7 cellular contexts compared by ENCODE assay signal in the genomic region with DNA sequence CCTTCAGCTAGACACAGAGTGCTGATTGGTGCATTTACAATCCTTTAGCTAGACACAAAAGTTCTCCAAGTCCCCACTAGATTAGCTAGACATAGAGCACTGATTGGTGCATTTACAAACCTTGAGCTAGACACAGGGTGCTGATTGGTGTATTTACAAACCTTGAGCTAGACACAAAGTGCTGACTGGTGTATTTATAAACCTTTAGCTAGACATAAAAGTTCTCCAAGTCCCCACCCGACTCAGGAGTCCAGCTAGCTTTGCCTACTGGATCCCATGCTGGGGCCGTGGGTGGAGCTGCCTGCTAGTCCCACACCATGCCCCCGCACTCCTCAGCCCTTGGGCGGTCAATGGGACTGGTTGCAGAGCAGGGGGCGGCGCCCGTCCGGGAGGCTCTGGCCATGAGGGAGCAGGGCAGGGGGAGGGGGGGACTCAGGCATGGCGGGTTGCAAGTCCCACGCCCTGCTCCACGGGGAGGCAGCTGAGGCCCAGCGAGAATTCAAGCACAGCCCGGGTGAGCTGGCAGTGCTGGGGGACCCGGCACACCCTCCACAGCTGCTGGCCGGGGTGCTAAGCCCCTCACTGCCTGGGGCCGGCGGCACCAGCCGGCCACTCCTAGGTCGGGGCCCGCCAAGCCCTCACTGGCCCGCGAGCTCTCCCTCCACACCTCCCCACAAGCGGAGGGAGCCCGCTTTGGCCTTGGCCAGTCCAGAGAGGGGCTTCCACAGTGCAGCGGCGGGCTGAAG. TPM values are rescaled to one million over a fixed set of nuclear protein-coding genes. Genes with fewer than 3 reads are reported as not detected.
A peak's percentile ranks its signal among the peaks of the same experiment; 100 is the strongest.
DNase-seq lines count a peak whose midpoint lies in the region; ATAC-seq and TF ChIP-seq lines count a peak whose summit lies in the region.
"Not testable (repeated sequence)": the region's sequence is repeated elsewhere in the genome, so short reads cannot be mapped to it uniquely, and the experiment has no call there.

No MANE protein-coding gene starts in this region.

- H3K9me3 Mint-ChIP-seq in activated naive CD8-positive, alpha-beta T cell treated with anti-CD3 and anti-CD28 coated beads, Interleukin-2, amount 50 U/mL, for 24 hours = not testable (repeated sequence)

- peaks cover 19 to 29% of the 10 kb centered on the region in 2 experiments for H3K4me1 ChIP-seq in HCT116 (ENCODE audit: control insufficient read depth in 1 of 2, insufficient read depth in 2 of 2, low read length in 2 of 2)
- H3K4me1 ChIP-seq in right cardiac atrium (ENCODE audit: control insufficient read depth, insufficient read depth, low read length); upper lobe of right lung: not testable (repeated sequence)

- WGBS in right cardiac atrium = 98% methylated on average over 26 of the region's 26 CpGs

- not testable (repeated sequence) for H3K9ac ChIP-seq in HCT116 (ENCODE audit: low read length)

- H3K36me3 ChIP-seq in HCT116 (ENCODE audit: control insufficient read depth in 1 of 2, insufficient read depth in 2 of 2, low read length in 2 of 2); upper lobe of right lung: not testable (repeated sequence)

- H3K27me3 Mint-ChIP-seq in activated naive CD8-positive, alpha-beta T cell treated with anti-CD3 and anti-CD28 coated beads, Interleukin-2, amount 50 U/mL, for 24 hours = not testable (repeated sequence)

- H3K27ac ChIP-seq in HCT116 (ENCODE audit: low read depth, low read length) = peak overlapping the region; percentile 8; the same call in 1 of the 2 replicates
- peak overlapping the region; percentile 66 for H3K27ac ChIP-seq in RWPE1
- H3K27ac ChIP-seq in right cardiac atrium (ENCODE audit: low read length); upper lobe of right lung: not testable (repeated sequence)

- not testable (repeated sequence) for BruUV-seq in HCT116 (replicated peaks; lab: Mats Ljungman, UMichigan)

- not testable (repeated sequence) for H3K4me3 Mint-ChIP-seq in activated naive CD8-positive, alpha-beta T cell treated with anti-CD3 and anti-CD28 coated beads, Interleukin-2, amount 50 U/mL, for 24 hours

- not testable (repeated sequence) for H4K20me1 ChIP-seq in HCT116 (ENCODE audit: insufficient read depth)

- peak overlapping the region; percentile 78 for H3K27ac Mint-ChIP-seq in activated naive CD8-positive, alpha-beta T cell treated with anti-CD3 and anti-CD28 coated beads, Interleukin-2, amount 50 U/mL, for 24 hours

- H3K9me3 ChIP-seq in HCT116 (ENCODE audit: control insufficient read depth in 1 of 2, insufficient read depth in 1 of 2, low read depth in 1 of 2, low read length in 2 of 2); right cardiac atrium (ENCODE audit: control insufficient read depth, low read length); upper lobe of right lung: not testable (repeated sequence)

- not testable (repeated sequence) for TF ChIP-seq CTCF in HCT116 (IDR thresholded peaks at IDR 0.05 in 2 of 3, conservative IDR thresholded peaks at IDR 0.05 in 1 of 3; ENCODE audit: borderline replicate concordance in 1 of 3, insufficient read depth in 1 of 3, low read depth in 2 of 3, low read length in 2 of 3); RWPE1 (conservative IDR thresholded peaks at IDR 0.05; ENCODE audit: low read depth); upper lobe of right lung (IDR thresholded peaks at IDR 0.05)

- not testable (repeated sequence) for TF ChIP-seq RAD21 in HCT116 (IDR thresholded peaks at IDR 0.05; ENCODE audit: low read depth)

- not testable (repeated sequence) for H3K4me3 ChIP-seq in HCT116 (replicated peaks in 1 of 2; ENCODE audit: low read depth in 1 of 2, low read length in 2 of 2); right cardiac atrium (ENCODE audit: low read length); upper lobe of right lung

- H3K36me3 Mint-ChIP-seq in activated naive CD8-positive, alpha-beta T cell treated with anti-CD3 and anti-CD28 coated beads, Interleukin-2, amount 50 U/mL, for 24 hours (ENCODE audit: low read depth) = peaks cover 39% of the 10 kb centered on the region

- peaks cover 77% of the 10 kb centered on the region for H3K79me2 ChIP-seq in HCT116 (ENCODE audit: insufficient read depth, low read length)

- not testable (repeated sequence) for H2AFZ ChIP-seq in HCT116 (ENCODE audit: low read depth, low read length, poor library complexity, severe bottlenecking)

- not testable (repeated sequence) for ATAC-seq in HCT116; activated naive CD8-positive, alpha-beta T cell treated with anti-CD3 and anti-CD28 coated beads, Interleukin-2, amount 50 U/mL, for 24 hours
- peak; percentile 35 to 46 for ATAC-seq in right cardiac atrium
- peak; percentile 43 for ATAC-seq in upper lobe of right lung

- peaks cover 57% of the 10 kb centered on the region for H3K4me1 Mint-ChIP-seq in activated naive CD8-positive, alpha-beta T cell treated with anti-CD3 and anti-CD28 coated beads, Interleukin-2, amount 50 U/mL, for 24 hours

- CTCF ChIA-PET in HCT116 (lab: Charles Lee) = interaction anchor here (0.8 to 0.9 kb wide), 2 partner anchors 11 to 16 kb away, joined by 3 read pairs; a partner anchor contains a TSS
- CTCF ChIA-PET in RWPE1 (lab: Yijun Ruan, JAX) = interaction anchor here (0.6 kb wide), 1 partner anchor 499 kb away, joined by 3 read pairs; no protein-coding TSS in a partner anchor

- TF ChIP-seq POLR2A in HCT116 (IDR thresholded peaks at IDR 0.05; ENCODE audit: borderline replicate concordance, extremely low read depth, insufficient read depth, insufficient read length) = not testable (repeated sequence)

- not testable (repeated sequence) for DNase-seq in HCT116 (ENCODE audit: low read depth, low spot score); RWPE1 (ENCODE audit: low spot score); activated naive CD8-positive, alpha-beta T cell treated with anti-CD3 and anti-CD28 coated beads, Interleukin-2, amount 50 U/mL, for 24 hours; upper lobe of right lung
- peak; percentile 47 for DNase-seq in activated CD8-positive, alpha-beta memory T cell treated with anti-CD3 and anti-CD28 coated beads for 24 hours
- DNase-seq in right cardiac atrium (peak in 1 of 3 donors; percentile 68), posterior vena cava (ENCODE audit: low spot score) (peak; percentile 41)

- RAD21 ChIA-PET in HCT116 (lab: Charles Lee; ENCODE audit: low non-redundant PET in 1 of 2, low total read pairs in 2 of 2, uncharacterized antibody in 2 of 2, unreplicated experiment in 2 of 2) = not testable (repeated sequence)

- not testable (repeated sequence) for H3K4me2 ChIP-seq in HCT116 (ENCODE audit: low read length)

- POLR2A ChIA-PET in HCT116 (lab: Charles Lee) = interaction anchor here (3.0 kb wide), 1 partner anchor 16 kb away, joined by 19 read pairs; a partner anchor contains a TSS
- POLR2A ChIA-PET in RWPE1 (lab: Yijun Ruan, JAX; ENCODE audit: low non-redundant PET) = interaction anchor here (1.0 kb wide), 1 partner anchor 16 kb away, joined by 3 read pairs; a partner anchor contains a TSS

- H3K27me3 ChIP-seq in HCT116 (ENCODE audit: insufficient read depth, low read length); right cardiac atrium (ENCODE audit: control insufficient read depth, insufficient read depth); upper lobe of right lung: not testable (repeated sequence)

- intact Hi-C loops in HCT116 (cut with micrococcal nuclease); posterior vena cava (cut with DNase I); upper lobe of right lung (cut with DNase I): not testable (repeated sequence)
- intact Hi-C loops in right cardiac atrium (cut with DNase I) = loop anchor here in 1 of 4 donors (10.0 kb wide), 1 partner anchor 614 kb away; no protein-coding TSS in a partner anchor

- H3K9me2 ChIP-seq in HCT116 (ENCODE audit: insufficient read depth) = not testable (repeated sequence)

RNA-seq across cellular contexts. Expression of a gene that starts 15.9 kb away (rescaled TPM):
- total RNA-seq in HCT116 (2021; ENCODE audit: unreplicated experiment) = 27.0 TPM
- polyA plus RNA-seq in HCT116 (2012) = 17.0 and 22.8 TPM in 2 replicates
- 10 to 100 TPM in 3 of 4 donors, 1 to 10 TPM in 1; 9.5 to 12.5 (median 10.7) TPM for total RNA-seq in right cardiac atrium
- 14.1 TPM for polyA plus RNA-seq in right cardiac atrium
- 1 to 10 TPM; 5.8 to 7.3 TPM for total RNA-seq in posterior vena cava
- total RNA-seq in upper lobe of right lung = 13.3 TPM

RNA-seq across cellular contexts. Expression of a gene that starts 16.2 kb away (rescaled TPM):
- 44.9 TPM for total RNA-seq in HCT116 (2021; ENCODE audit: unreplicated experiment)
- 13.1 and 19.0 TPM in 2 replicates for polyA plus RNA-seq in HCT116 (2012)
- total RNA-seq in right cardiac atrium = 10 to 100 TPM; 14.8 to 27.4 (median 22.5) TPM
- polyA plus RNA-seq in right cardiac atrium = 8.0 TPM
- 10 to 100 TPM; 12.6 to 18.7 TPM for total RNA-seq in posterior vena cava
- 20.3 TPM for total RNA-seq in upper lobe of right lung

RNA-seq across cellular contexts. Expression of a gene that starts 22.5 kb away (rescaled TPM):
- total RNA-seq in HCT116 (2021; ENCODE audit: unreplicated experiment) (151 TPM), right cardiac atrium (10 to 100 TPM; 76.1 to 95.2 (median 88.9) TPM), posterior vena cava (100 to 1,000 TPM; 121 to 123 TPM), upper lobe of right lung (89.9 TPM)
- 100 and 104 TPM in 2 replicates for polyA plus RNA-seq in HCT116 (2012)
- 164 TPM for polyA plus RNA-seq in right cardiac atrium
